ENCODE assay signal across 3 cellular contexts in the genomic region with DNA sequence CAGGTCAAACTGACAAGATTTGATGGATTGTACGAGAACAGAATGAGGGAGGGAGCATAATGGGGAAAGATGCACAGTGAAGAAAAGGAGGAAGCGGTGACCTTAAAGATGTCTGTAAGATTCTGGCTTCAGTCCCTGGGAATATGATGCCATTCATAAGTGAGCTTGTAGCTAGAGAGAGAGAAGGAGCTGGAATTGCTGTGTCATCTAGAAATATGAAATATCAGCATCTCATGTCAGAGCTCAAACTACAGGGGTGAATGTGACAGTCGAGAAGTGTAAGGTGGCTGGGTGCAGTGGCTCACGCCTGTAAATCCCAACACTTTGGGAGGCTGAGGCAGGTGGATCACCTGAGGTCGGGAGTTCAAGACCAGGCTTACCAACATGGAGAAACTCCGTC.
TF ChIP-seq lines count a peak whose summit lies in the region.

No MANE protein-coding gene starts in this region.

TF ChIP-seq in A549, 52 proteins besides CTCF, POLR2A, EP300 and RAD21:
- TF ChIP-seq MAFK (IDR thresholded peaks at IDR 0.05; ENCODE audit: partially characterized antibody) (peak; percentile 80), PHF8 (IDR thresholded peaks at IDR 0.05; ENCODE audit: borderline replicate concordance, low read depth) (no peak), FOSL2 (IDR thresholded peaks at IDR 0.05) (no peak), FOSL2 (CRISPR knock-in tag; IDR thresholded peaks at IDR 0.05) (no peak), RFX5 (IDR thresholded peaks at IDR 0.05) (no peak)

TF ChIP-seq in GM23338, 12 proteins besides CTCF, POLR2A, EP300 and RAD21 (continues in another document):
- TF ChIP-seq EZH2 (IDR thresholded peaks at IDR 0.05; ENCODE audit: low read depth, unreplicated experiment), result no peak
- TF ChIP-seq, protein P1, sequence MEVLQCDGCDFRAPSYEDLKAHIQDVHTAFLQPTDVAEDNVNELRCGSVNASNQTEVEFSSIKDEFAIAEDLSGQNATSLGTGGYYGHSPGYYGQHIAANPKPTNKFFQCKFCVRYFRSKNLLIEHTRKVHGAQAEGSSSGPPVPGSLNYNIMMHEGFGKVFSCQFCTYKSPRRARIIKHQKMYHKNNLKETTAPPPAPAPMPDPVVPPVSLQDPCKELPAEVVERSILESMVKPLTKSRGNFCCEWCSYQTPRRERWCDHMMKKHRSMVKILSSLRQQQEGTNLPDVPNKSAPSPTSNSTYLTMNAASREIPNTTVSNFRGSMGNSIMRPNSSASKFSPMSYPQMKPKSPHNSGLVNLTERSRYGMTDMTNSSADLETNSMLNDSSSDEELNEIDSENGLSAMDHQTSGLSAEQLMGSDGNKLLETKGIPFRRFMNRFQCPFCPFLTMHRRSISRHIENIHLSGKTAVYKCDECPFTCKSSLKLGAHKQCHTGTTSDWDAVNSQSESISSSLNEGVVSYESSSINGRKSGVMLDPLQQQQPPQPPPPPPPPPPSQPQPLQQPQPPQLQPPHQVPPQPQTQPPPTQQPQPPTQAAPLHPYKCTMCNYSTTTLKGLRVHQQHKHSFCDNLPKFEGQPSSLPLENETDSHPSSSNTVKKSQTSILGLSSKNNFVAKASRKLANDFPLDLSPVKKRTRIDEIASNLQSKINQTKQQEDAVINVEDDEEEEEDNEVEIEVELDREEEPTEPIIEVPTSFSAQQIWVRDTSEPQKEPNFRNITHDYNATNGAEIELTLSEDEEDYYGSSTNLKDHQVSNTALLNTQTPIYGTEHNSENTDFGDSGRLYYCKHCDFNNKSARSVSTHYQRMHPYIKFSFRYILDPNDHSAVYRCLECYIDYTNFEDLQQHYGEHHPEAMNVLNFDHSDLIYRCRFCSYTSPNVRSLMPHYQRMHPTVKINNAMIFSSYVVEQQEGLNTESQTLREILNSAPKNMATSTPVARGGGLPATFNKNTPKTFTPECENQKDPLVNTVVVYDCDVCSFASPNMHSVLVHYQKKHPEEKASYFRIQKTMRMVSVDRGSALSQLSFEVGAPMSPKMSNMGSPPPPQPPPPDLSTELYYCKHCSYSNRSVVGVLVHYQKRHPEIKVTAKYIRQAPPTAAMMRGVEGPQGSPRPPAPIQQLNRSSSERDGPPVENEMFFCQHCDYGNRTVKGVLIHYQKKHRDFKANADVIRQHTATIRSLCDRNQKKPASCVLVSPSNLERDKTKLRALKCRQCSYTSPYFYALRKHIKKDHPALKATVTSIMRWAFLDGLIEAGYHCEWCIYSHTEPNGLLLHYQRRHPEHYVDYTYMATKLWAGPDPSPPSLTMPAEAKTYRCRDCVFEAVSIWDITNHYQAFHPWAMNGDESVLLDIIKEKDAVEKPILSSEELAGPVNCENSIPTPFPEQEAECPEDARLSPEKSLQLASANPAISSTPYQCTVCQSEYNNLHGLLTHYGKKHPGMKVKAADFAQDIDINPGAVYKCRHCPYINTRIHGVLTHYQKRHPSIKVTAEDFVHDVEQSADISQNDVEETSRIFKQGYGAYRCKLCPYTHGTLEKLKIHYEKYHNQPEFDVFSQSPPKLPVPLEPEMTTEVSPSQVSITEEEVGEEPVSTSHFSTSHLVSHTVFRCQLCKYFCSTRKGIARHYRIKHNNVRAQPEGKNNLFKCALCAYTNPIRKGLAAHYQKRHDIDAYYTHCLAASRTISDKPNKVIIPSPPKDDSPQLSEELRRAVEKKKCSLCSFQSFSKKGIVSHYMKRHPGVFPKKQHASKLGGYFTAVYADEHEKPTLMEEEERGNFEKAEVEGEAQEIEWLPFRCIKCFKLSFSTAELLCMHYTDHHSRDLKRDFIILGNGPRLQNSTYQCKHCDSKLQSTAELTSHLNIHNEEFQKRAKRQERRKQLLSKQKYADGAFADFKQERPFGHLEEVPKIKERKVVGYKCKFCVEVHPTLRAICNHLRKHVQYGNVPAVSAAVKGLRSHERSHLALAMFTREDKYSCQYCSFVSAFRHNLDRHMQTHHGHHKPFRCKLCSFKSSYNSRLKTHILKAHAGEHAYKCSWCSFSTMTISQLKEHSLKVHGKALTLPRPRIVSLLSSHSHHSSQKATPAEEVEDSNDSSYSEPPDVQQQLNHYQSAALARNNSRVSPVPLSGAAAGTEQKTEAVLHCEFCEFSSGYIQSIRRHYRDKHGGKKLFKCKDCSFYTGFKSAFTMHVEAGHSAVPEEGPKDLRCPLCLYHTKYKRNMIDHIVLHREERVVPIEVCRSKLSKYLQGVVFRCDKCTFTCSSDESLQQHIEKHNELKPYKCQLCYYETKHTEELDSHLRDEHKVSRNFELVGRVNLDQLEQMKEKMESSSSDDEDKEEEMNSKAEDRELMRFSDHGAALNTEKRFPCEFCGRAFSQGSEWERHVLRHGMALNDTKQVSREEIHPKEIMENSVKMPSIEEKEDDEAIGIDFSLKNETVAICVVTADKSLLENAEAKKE (CRISPR knock-in tag; IDR thresholded peaks at IDR 0.05), result no peak
- no peak for TF ChIP-seq POLR2AphosphoS5 (IDR thresholded peaks at IDR 0.05; ENCODE audit: low read depth)
- no peak for TF ChIP-seq JUNB (IDR thresholded peaks at IDR 0.05; ENCODE audit: unreplicated experiment)
- TF ChIP-seq NANOG (IDR thresholded peaks at IDR 0.05; ENCODE audit: borderline replicate concordance), result no peak
- TF ChIP-seq, protein P2, sequence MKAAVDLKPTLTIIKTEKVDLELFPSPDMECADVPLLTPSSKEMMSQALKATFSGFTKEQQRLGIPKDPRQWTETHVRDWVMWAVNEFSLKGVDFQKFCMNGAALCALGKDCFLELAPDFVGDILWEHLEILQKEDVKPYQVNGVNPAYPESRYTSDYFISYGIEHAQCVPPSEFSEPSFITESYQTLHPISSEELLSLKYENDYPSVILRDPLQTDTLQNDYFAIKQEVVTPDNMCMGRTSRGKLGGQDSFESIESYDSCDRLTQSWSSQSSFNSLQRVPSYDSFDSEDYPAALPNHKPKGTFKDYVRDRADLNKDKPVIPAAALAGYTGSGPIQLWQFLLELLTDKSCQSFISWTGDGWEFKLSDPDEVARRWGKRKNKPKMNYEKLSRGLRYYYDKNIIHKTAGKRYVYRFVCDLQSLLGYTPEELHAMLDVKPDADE (IDR thresholded peaks at IDR 0.05), result no peak
- no peak for TF ChIP-seq STAT1 (IDR thresholded peaks at IDR 0.05; ENCODE audit: unreplicated experiment)
- no peak for TF ChIP-seq EZH2phosphoT487 (IDR thresholded peaks at IDR 0.05; ENCODE audit: unreplicated experiment)
- no peak for TF ChIP-seq CREB1 (CRISPR knock-in tag; IDR thresholded peaks at IDR 0.05; ENCODE audit: low read depth)
- TF ChIP-seq ZNF331 (CRISPR knock-in tag; IDR thresholded peaks at IDR 0.05; ENCODE audit: low read depth), result no peak

TF ChIP-seq in K562, 482 proteins besides CTCF, POLR2A, EP300 and RAD21:
- TF ChIP-seq NFE2L1 (tag; IDR thresholded peaks at IDR 0.05; ENCODE audit: borderline replicate concordance, low read depth) (peak; percentile 25; the same call in 1 of the 2 replicates), HNRNPLL (IDR thresholded peaks at IDR 0.05; ENCODE audit: low read depth, low read length, poor library complexity, severe bottlenecking) (no peak), MAZ (CRISPR knock-in tag; conservative IDR thresholded peaks at IDR 0.05 in 1 of 2, IDR thresholded peaks at IDR 0.05 in 1 of 2) (no peak), MAFK (IDR thresholded peaks at IDR 0.05; ENCODE audit: low read length) (peak; percentile 65), MAFF (IDR thresholded peaks at IDR 0.05; ENCODE audit: low read length) (peak; percentile 61; the same call in 1 of the 2 replicates), CTBP1 (IDR thresholded peaks at IDR 0.05; ENCODE audit: borderline replicate concordance) (peak; percentile 39; the same call in 1 of the 2 replicates), NFE2 (IDR thresholded peaks at IDR 0.05; ENCODE audit: low read depth) (peak; percentile 68), SP2 (IDR thresholded peaks at IDR 0.05; ENCODE audit: extremely low read depth, low read depth, low read length, poor library complexity, severe bottlenecking) (no peak), FOXJ3 (CRISPR knock-in tag; IDR thresholded peaks at IDR 0.05) (no peak), TCF3 (CRISPR knock-in tag; IDR thresholded peaks at IDR 0.05) (no peak), ZNF316 (IDR thresholded peaks at IDR 0.05) (peak; percentile 93), SIRT6 (IDR thresholded peaks at IDR 0.05; ENCODE audit: low read depth, low read length) (no peak), C11orf30 (IDR thresholded peaks at IDR 0.05; ENCODE audit: low read depth) (peak; percentile 94), ZNF408 (CRISPR knock-in tag; IDR thresholded peaks at IDR 0.05; ENCODE audit: low read depth) (no peak), KLF10 (CRISPR knock-in tag; IDR thresholded peaks at IDR 0.05) (no peak), SRSF7 (optimal IDR thresholded peaks at IDR 0.05; ENCODE audit: low read depth, low read length) (no peak), MAFG (tag; conservative IDR thresholded peaks at IDR 0.05) (peak; percentile 95), ZNF551 (CRISPR knock-in tag; IDR thresholded peaks at IDR 0.05) (no peak), MEIS2 (IDR thresholded peaks at IDR 0.05; ENCODE audit: partially characterized antibody) (peak; percentile 20), RFX7 (CRISPR knock-in tag; IDR thresholded peaks at IDR 0.05) (no peak), DPF2 (IDR thresholded peaks at IDR 0.05) (no peak), MCM2 (IDR thresholded peaks at IDR 0.05; ENCODE audit: low read depth) (no peak)
- TF ChIP-seq, protein P3, sequence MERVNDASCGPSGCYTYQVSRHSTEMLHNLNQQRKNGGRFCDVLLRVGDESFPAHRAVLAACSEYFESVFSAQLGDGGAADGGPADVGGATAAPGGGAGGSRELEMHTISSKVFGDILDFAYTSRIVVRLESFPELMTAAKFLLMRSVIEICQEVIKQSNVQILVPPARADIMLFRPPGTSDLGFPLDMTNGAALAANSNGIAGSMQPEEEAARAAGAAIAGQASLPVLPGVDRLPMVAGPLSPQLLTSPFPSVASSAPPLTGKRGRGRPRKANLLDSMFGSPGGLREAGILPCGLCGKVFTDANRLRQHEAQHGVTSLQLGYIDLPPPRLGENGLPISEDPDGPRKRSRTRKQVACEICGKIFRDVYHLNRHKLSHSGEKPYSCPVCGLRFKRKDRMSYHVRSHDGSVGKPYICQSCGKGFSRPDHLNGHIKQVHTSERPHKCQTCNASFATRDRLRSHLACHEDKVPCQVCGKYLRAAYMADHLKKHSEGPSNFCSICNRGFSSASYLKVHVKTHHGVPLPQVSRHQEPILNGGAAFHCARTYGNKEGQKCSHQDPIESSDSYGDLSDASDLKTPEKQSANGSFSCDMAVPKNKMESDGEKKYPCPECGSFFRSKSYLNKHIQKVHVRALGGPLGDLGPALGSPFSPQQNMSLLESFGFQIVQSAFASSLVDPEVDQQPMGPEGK (CRISPR knock-in tag; IDR thresholded peaks at IDR 0.05; ENCODE audit: borderline replicate concordance), result no peak
- TF ChIP-seq, protein P4, sequence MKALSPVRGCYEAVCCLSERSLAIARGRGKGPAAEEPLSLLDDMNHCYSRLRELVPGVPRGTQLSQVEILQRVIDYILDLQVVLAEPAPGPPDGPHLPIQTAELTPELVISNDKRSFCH (CRISPR knock-in tag; IDR thresholded peaks at IDR 0.05), result no peak
- TF ChIP-seq, protein P4 (tag; IDR thresholded peaks at IDR 0.05), result no peak
- TF ChIP-seq, protein P5, sequence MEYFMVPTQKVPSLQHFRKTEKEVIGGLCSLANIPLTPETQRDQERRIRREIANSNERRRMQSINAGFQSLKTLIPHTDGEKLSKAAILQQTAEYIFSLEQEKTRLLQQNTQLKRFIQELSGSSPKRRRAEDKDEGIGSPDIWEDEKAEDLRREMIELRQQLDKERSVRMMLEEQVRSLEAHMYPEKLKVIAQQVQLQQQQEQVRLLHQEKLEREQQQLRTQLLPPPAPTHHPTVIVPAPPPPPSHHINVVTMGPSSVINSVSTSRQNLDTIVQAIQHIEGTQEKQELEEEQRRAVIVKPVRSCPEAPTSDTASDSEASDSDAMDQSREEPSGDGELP (CRISPR knock-in tag; IDR thresholded peaks at IDR 0.05; ENCODE audit: borderline replicate concordance), result no peak
